ENCODE assay signal across 1 cellular context in genomic region chr17:40112718-40113109, GRCh38.
A peak's percentile ranks its signal among the peaks of the same experiment; 100 is the strongest.
TF ChIP-seq lines count a peak whose summit lies in the region.

No MANE protein-coding gene starts in this region.

TF ChIP-seq in K562, 482 proteins besides CTCF, POLR2A, EP300 and RAD21:
- TF ChIP-seq CHD1 (IDR thresholded peaks at IDR 0.05; ENCODE audit: low read length) (no peak), NBN (IDR thresholded peaks at IDR 0.05; ENCODE audit: low read depth) (no peak), SPI1 (IDR thresholded peaks at IDR 0.05; ENCODE audit: borderline replicate concordance, low read depth, low read length) (no peak), MAFG (tag; conservative IDR thresholded peaks at IDR 0.05) (no peak), MECOM (CRISPR knock-in tag; IDR thresholded peaks at IDR 0.05) (no peak), HMBOX1 (IDR thresholded peaks at IDR 0.05) (0 out of 2 replicates have a peak, but pooled peaks have one; percentile 4)
- TF ChIP-seq, protein P1, sequence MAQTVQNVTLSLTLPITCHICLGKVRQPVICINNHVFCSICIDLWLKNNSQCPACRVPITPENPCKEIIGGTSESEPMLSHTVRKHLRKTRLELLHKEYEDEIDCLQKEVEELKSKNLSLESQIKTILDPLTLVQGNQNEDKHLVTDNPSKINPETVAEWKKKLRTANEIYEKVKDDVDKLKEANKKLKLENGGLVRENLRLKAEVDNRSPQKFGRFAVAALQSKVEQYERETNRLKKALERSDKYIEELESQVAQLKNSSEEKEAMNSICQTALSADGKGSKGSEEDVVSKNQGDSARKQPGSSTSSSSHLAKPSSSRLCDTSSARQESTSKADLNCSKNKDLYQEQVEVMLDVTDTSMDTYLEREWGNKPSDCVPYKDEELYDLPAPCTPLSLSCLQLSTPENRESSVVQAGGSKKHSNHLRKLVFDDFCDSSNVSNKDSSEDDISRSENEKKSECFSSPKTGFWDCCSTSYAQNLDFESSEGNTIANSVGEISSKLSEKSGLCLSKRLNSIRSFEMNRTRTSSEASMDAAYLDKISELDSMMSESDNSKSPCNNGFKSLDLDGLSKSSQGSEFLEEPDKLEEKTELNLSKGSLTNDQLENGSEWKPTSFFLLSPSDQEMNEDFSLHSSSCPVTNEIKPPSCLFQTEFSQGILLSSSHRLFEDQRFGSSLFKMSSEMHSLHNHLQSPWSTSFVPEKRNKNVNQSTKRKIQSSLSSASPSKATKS (CRISPR knock-in tag; IDR thresholded peaks at IDR 0.05), result no peak
